20 cellular contexts compared by ENCODE assay signal in genomic region chr15:101107625-101108457, GRCh38.
DNase-seq lines count a peak whose midpoint lies in the region; ATAC-seq and TF ChIP-seq lines count a peak whose summit lies in the region.
"Had no signal": no experiment of that assay in that cellular context is flagged by ENCODE, and none has a peak within 500 bp of the region (broad histone marks: within the 10 kb centered on the region; RNA-seq: fewer than 3 reads in every experiment).

No MANE protein-coding gene starts in this region.

- H3K36me3 ChIP-seq in spleen, result no peaks in the 10 kb centered on the region
- H3K36me3 ChIP-seq: HAP-1 had no signal

- DNase-seq in NCI-H2171 (lab: John Stamatoyannopoulos, UW) (peak; percentile 54), NCI-H82 (lab: John Stamatoyannopoulos, UW) (peak; percentile 89), islet precursor cell (peak; percentile 32), spleen (peak; percentile 4), AG08395 (ENCODE audit: low spot score) (no peak)
- no peak for DNase-seq in activated T-cell treated with anti-CD3 and anti-CD28 coated beads, Interleukin-2, amount 50 U/mL, for 24 hours
- DNase-seq: ACHN, AML-193, DND-41, GM23248, KG1, MV-4-11, NCI-H1417, NCI-H2029, NCI-H446, SHP77, SK-N-SH had no signal

- H3K27me3 Mint-ChIP-seq in activated T-cell treated with anti-CD3 and anti-CD28 coated beads, Interleukin-2, amount 50 U/mL, for 24 hours, result no peaks in the 10 kb centered on the region

- no peak overlapping the region for H3K4me3 Mint-ChIP-seq in activated T-cell treated with anti-CD3 and anti-CD28 coated beads, Interleukin-2, amount 50 U/mL, for 24 hours

- no peaks in the 10 kb centered on the region for H3K4me1 Mint-ChIP-seq in activated T-cell treated with anti-CD3 and anti-CD28 coated beads, Interleukin-2, amount 50 U/mL, for 24 hours (ENCODE audit: low read depth)

- no peak overlapping the region for H3K27ac ChIP-seq in spleen
- H3K27ac ChIP-seq: C4-2B, GM23248 had no signal

- WGBS in spleen, 5 donors, result 65 to 83% (median 74%) methylated on average over 6 of the region's 6 CpGs

- no peak for ATAC-seq in HG03045 (IDR thresholded peaks at IDR 0.05; ENCODE audit: unreplicated experiment)

- no peaks in the 10 kb centered on the region for H3K4me1 ChIP-seq in spleen

- no peak overlapping the region for H3K27ac Mint-ChIP-seq in activated T-cell treated with anti-CD3 and anti-CD28 coated beads, Interleukin-2, amount 50 U/mL, for 24 hours

- intact Hi-C loops in spleen (cut with DNase I; ENCODE audit: low total_unique reads), result no loop called here

- peaks cover 0 to 6% (median 0%) of the 10 kb centered on the region in 8 donors for H3K9me3 ChIP-seq in spleen
- H3K9me3 ChIP-seq: HAP-1, SK-N-SH had no signal

- H3K9me3 Mint-ChIP-seq in activated T-cell treated with anti-CD3 and anti-CD28 coated beads, Interleukin-2, amount 50 U/mL, for 24 hours, result no peaks in the 10 kb centered on the region

- no peak for TF ChIP-seq POLR2A in spleen (IDR thresholded peaks at IDR 0.05)

- H3K27me3 ChIP-seq in spleen (replicated peaks in 1 of 7), result no peaks in the 10 kb centered on the region

- no peak for TF ChIP-seq CTCF in spleen (IDR thresholded peaks at IDR 0.05 in 8 of 11, conservative IDR thresholded peaks at IDR 0.05 in 3 of 11)

- H3K36me3 Mint-ChIP-seq in activated T-cell treated with anti-CD3 and anti-CD28 coated beads, Interleukin-2, amount 50 U/mL, for 24 hours (ENCODE audit: low read depth), result no peaks in the 10 kb centered on the region

- H3K4me3 ChIP-seq in spleen, result no peak overlapping the region
- H3K4me3 ChIP-seq: GM23248, HAP-1 had no signal

Comparison
In these comparisons a context has a peak if more than half of its experiments do, and no peak if none do; other contexts are left out.
1. DNase-seq: peak in NCI-H2171 (single experiment), NCI-H82 (single experiment), islet precursor cell (single experiment) and spleen (single experiment); none in activated T-cell treated with anti-CD3 and anti-CD28 coated beads, Interleukin-2, amount 50 U/mL, for 24 hours (single experiment) and AG08395 (single experiment).